8 cellular contexts compared by ENCODE assay signal in the genomic region with DNA sequence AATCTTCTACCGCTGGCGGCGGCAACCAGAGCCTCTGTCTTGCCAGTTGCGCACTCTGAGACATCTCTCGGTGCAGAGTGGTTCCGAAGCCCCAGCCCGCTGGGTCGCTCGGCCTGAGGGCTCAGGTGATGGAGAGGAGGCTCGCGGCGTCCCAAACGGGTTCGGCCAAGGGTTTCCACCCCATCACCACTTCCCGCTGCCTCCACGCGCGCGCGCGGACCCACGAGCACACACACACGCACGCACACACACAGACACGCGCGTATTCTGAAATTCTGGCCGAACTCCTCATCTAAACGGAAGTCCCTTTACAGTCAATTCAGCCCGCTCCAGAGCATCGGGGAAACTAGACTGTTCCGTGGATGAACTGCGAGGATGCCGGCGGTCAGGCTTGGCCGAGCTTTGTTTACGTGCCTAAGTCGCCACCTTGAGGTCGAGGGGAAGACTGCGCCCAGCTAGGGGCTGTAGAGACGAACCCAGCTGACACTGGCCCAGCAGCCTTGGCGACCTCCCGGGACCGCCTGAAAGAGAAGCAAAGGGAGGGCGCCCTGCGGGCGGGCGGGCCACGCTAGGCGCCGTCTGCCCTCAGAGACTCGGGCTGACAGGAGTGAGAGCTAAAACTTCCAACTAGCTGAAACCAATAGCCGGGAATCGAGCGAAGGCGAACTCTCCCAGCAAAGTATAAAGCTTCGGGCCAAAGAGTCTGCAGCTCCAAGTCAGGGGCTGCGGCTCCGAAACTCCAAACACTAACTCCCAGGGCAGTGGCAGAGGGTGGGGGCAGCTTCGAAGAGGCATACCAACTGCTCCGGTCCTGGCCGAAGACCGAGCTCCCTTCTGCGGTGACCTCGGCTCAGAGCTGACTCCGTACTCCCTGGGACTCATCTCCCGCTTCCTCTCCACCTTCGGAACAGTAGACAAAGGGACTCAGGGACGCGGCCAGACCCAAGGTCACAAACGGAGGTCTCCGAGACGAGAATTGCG.
A peak's percentile ranks its signal among the peaks of the same experiment; 100 is the strongest.
DNase-seq lines count a peak whose midpoint lies in the region; ATAC-seq lines count a peak whose summit lies in the region.

No MANE protein-coding gene starts in this region.

- H3K4me1 Mint-ChIP-seq in CD4-positive, alpha-beta memory T cell = peaks cover 9 to 33% (median 26%) of the 10 kb centered on the region in 4 donors

- intact Hi-C loops in CD4-positive, alpha-beta memory T cell (cut with micrococcal nuclease) = no loop called here

- no peaks in the 10 kb centered on the region for H3K9me3 ChIP-seq in CD4-positive, alpha-beta memory T cell (ENCODE audit: control insufficient read depth in 1 of 2, low read length in 2 of 2)
- no peaks in the 10 kb centered on the region for H3K9me3 ChIP-seq in endocrine pancreas (ENCODE audit: control insufficient read depth, low read length)

- H3K27ac ChIP-seq in CD4-positive, alpha-beta memory T cell (ENCODE audit: low read depth, low read length) = no peak overlapping the region

- H3K4me3 Mint-ChIP-seq in CD4-positive, alpha-beta memory T cell = peak overlapping the region; percentile 66 to 83 (median 80)

- peak; percentile 99 for ATAC-seq in GM19438 (IDR thresholded peaks at IDR 0.05; ENCODE audit: low read depth, unreplicated experiment)
- peak; percentile 97 for ATAC-seq in HG03469 (IDR thresholded peaks at IDR 0.05; ENCODE audit: unreplicated experiment)

- DNase-seq in CD4-positive, alpha-beta memory T cell = peak in 4 of 5 donors; percentile 42 to 50 (median 47)
- DNase-seq in NCI-H510A treated with DMSO at 0.1 percent for 48 hours (lab: John Stamatoyannopoulos, UW) (peak; percentile 65), medulla oblongata (ENCODE audit: extremely low spot score) (peak; percentile 95)
- peak; percentile 39 to 50 for DNase-seq in activated CD4-positive, alpha-beta T cell treated with anti-CD3 and anti-CD28 coated beads, Interleukin-2, amount 50 U/mL, for 4 hours
- DNase-seq in stimulated activated CD8-positive, alpha-beta memory T cell treated with anti-CD3 and anti-CD28 coated beads, Interleukin-12 subunit alpha, Interleukin-12 subunit beta, amount 100 ng/mL, for 1 hour (ENCODE audit: low read depth) = peak; percentile 27

- H3K27me3 Mint-ChIP-seq in CD4-positive, alpha-beta memory T cell = peaks cover 43% of the 10 kb centered on the region in 2 donors

- peak overlapping the region in 1 of 7 donors; percentile 30 for H3K27ac Mint-ChIP-seq in CD4-positive, alpha-beta memory T cell

- peak overlapping the region; percentile 89 for H3K9ac ChIP-seq in endocrine pancreas (ENCODE audit: control insufficient read depth, insufficient read depth, low read length)

- H3K36me3 ChIP-seq in CD4-positive, alpha-beta memory T cell (ENCODE audit: insufficient read depth, low read length) = no peaks in the 10 kb centered on the region
- H3K36me3 ChIP-seq in endocrine pancreas (ENCODE audit: control insufficient read depth, insufficient read depth, low read length) = no peaks in the 10 kb centered on the region

- peaks cover 50% of the 10 kb centered on the region for H3K27me3 ChIP-seq in CD4-positive, alpha-beta memory T cell (ENCODE audit: insufficient read depth, low read length)
- H3K27me3 ChIP-seq in endocrine pancreas (ENCODE audit: control insufficient read depth, insufficient read depth, low read length) = no peaks in the 10 kb centered on the region

- H3K9me3 Mint-ChIP-seq in CD4-positive, alpha-beta memory T cell = peaks cover 0 to 8% (median 0%) of the 10 kb centered on the region in 8 donors

- POLR2A ChIA-PET in CD4-positive, alpha-beta memory T cell (lab: Charles Lee; ENCODE audit: partially characterized antibody) = no interaction called here

- H3K4me1 ChIP-seq in CD4-positive, alpha-beta memory T cell (ENCODE audit: insufficient read depth, low read length) = peaks cover 19% of the 10 kb centered on the region
- no peaks in the 10 kb centered on the region for H3K4me1 ChIP-seq in endocrine pancreas (ENCODE audit: control insufficient read depth, insufficient read depth, low read length)

- CTCF ChIA-PET in CD4-positive, alpha-beta memory T cell (lab: Charles Lee; ENCODE audit: partially characterized antibody) = interaction anchor here (0.8 to 2.5 kb wide), 11 partner anchors 8 to 1705 kb away, joined by 3 to 8 read pairs (median 5); no protein-coding TSS in a partner anchor

- H3K36me3 Mint-ChIP-seq in CD4-positive, alpha-beta memory T cell = no peaks in the 10 kb centered on the region

- peak overlapping the region in 1 of 2 donors; percentile 13 for H3K4me3 ChIP-seq in CD4-positive, alpha-beta memory T cell (ENCODE audit: low read length in 2 of 2)
- peak overlapping the region; percentile 85 for H3K4me3 ChIP-seq in endocrine pancreas (ENCODE audit: control insufficient read depth, insufficient read depth, low read length)

Comparison
In these comparisons a context has a peak if more than half of its experiments do, and no peak if none do; other contexts are left out.
1. DNase-seq: peak in every context shown above with its lines; median percentile 95 in medulla oblongata; 65 in NCI-H510A treated with DMSO at 0.1 percent for 48 hours; 47 in CD4-positive, alpha-beta memory T cell; 44 in activated CD4-positive, alpha-beta T cell treated with anti-CD3 and anti-CD28 coated beads, Interleukin-2, amount 50 U/mL, for 4 hours; 27 in stimulated activated CD8-positive, alpha-beta memory T cell treated with anti-CD3 and anti-CD28 coated beads, Interleukin-12 subunit alpha, Interleukin-12 subunit beta, amount 100 ng/mL, for 1 hour.